13 cellular contexts compared by ENCODE assay signal in the genomic region with DNA sequence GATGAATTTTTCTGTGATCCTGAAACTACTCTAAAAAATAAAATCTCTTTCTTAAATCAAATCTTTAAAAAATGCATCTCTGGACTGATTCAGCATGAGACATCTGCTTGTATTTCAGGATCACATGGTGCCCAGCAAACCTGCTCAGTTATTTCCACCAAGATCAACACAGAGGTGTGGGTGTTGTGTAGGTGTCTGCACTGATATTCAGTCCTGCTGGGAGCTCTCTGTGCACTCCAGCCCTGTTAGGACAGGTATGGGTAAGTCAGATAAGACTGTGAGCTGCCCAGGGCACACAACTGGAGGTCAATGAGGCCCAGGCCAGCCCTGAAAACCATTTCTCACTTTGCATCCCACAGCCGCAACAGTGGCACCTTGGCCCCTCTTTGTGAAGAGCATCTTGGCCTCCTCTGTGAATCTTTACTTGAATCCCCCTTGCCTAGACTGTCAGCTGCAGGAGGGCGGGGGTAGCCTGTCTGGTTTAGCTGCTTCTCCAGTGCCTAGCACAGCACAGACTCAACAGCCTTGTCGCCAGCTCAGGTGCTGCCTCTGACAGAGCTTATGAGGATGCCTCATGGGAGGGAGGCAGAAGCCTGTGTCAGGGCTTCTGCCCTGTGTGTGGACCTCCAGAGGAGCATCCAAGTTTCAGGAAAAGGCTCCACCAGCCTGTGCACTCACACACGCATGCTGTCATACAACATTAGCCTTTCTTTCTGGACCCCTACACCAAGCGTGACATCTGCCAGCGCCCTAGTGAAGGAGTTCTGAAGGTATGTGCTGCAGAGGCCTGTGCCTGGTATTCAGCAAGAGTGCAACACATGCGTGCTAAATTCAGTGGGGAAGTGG.
"Had no signal": no experiment of that assay in that cellular context is flagged by ENCODE, and none has a peak within 500 bp of the region (broad histone marks: within the 10 kb centered on the region; RNA-seq: fewer than 3 reads in every experiment).

No MANE protein-coding gene starts in this region.

- H3K36me3 Mint-ChIP-seq: activated CD4-positive, alpha-beta memory T cell treated with anti-CD3 and anti-CD28 coated beads for 36 hours; activated naive CD4-positive, alpha-beta T cell treated with anti-CD3 and anti-CD28 coated beads, Interleukin-2, amount 10 ng/mL, durations not matched to agents 7 days and 5 days had no signal

- ATAC-seq: mucosa of descending colon; naive thymus-derived CD8-positive, alpha-beta T cell; psoas muscle had no signal

- DNase-seq: activated CD4-positive, alpha-beta memory T cell treated with anti-CD3 and anti-CD28 coated beads for 36 hours; activated CD4-positive, CD25-positive, alpha-beta regulatory T cell treated with anti-CD3 and anti-CD28 coated beads, Interleukin-2, amount 50 U/mL, for 72 hours; activated naive CD4-positive, alpha-beta T cell treated with anti-CD3 and anti-CD28 coated beads, Interleukin-2, amount 10 ng/mL, durations not matched to agents 7 days and 5 days; mucosa of descending colon; psoas muscle; stimulated activated CD4-positive, alpha-beta T cell treated with anti-CD3 and anti-CD28 coated beads, Interleukin-4, amount 100 ng/mL, for 1 hour; T-helper 9 cell had no signal

- H3K4me3 Mint-ChIP-seq: activated CD4-positive, alpha-beta memory T cell treated with anti-CD3 and anti-CD28 coated beads for 36 hours; activated naive CD4-positive, alpha-beta T cell treated with anti-CD3 and anti-CD28 coated beads, Interleukin-2, amount 10 ng/mL, durations not matched to agents 7 days and 5 days; activated T-helper 1 cell treated with anti-CD3 and anti-CD28 coated beads, Interleukin-12 subunit alpha, Interleukin-12 subunit beta, Interleukin-2, Interleukin-4 antibody, amounts not matched to agents 30 ng/mL and 10 ng/mL and 1 ng/mL, durations not matched to agents 14 hours and 24 hours and 36 hours; central memory CD8-positive, alpha-beta T cell; naive thymus-derived CD8-positive, alpha-beta T cell had no signal

- H3K27ac Mint-ChIP-seq: activated CD4-positive, alpha-beta memory T cell treated with anti-CD3 and anti-CD28 coated beads for 36 hours; activated naive CD4-positive, alpha-beta T cell treated with anti-CD3 and anti-CD28 coated beads, Interleukin-2, amount 10 ng/mL, durations not matched to agents 7 days and 5 days; activated T-helper 1 cell treated with anti-CD3 and anti-CD28 coated beads, Interleukin-12 subunit alpha, Interleukin-12 subunit beta, Interleukin-2, Interleukin-4 antibody, amounts not matched to agents 30 ng/mL and 10 ng/mL and 1 ng/mL, durations not matched to agents 14 hours and 24 hours and 36 hours; naive thymus-derived CD8-positive, alpha-beta T cell had no signal

- H3K4me1 Mint-ChIP-seq: activated naive CD4-positive, alpha-beta T cell treated with anti-CD3 and anti-CD28 coated beads, Interleukin-2, amount 10 ng/mL, durations not matched to agents 7 days and 5 days; central memory CD8-positive, alpha-beta T cell had no signal

- H3K27ac ChIP-seq: esophagus muscularis mucosa, psoas muscle, SJCRH30, tibial artery had no signal

- H3K9me3 Mint-ChIP-seq: activated naive CD4-positive, alpha-beta T cell treated with anti-CD3 and anti-CD28 coated beads, Interleukin-2, amount 10 ng/mL, durations not matched to agents 7 days and 5 days; activated T-helper 1 cell treated with anti-CD3 and anti-CD28 coated beads, Interleukin-12 subunit alpha, Interleukin-12 subunit beta, Interleukin-2, Interleukin-4 antibody, amounts not matched to agents 30 ng/mL and 10 ng/mL and 1 ng/mL, durations not matched to agents 14 hours and 24 hours and 36 hours; central memory CD8-positive, alpha-beta T cell had no signal
